Comparison of ENCODE assay signal across 9 cellular contexts in the genomic region with DNA sequence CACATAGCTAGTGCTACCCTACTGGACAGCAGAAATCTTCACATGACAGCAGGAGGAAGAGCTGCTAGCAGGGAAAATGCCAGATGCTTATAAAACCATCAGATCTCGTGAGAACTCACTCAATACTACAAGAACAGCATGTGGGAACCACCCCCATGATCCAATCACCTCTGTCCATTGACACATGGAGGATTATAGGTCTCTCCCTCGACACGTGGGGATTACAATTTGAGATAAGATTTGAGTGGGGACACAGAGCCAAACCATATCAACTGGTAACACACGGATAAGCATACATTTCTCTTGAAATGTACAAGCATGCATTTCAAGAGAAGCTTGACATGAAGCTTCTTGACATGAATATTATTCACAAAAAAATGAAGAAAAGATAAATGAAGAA.
"Had no signal": no experiment of that assay in that cellular context is flagged by ENCODE, and none has a peak within 500 bp of the region (broad histone marks: within the 10 kb centered on the region; RNA-seq: fewer than 3 reads in every experiment).

No MANE protein-coding gene starts in this region.

- H3K9ac ChIP-seq: GM23248 had no signal

- H3K27ac ChIP-seq: GM23248, HL-60 had no signal

- FAIRE-seq: H54, HepG2 had no signal

- ATAC-seq: HepG2 had no signal

- DNase-seq: GM23248, GOT3, H9, HCEC 1CT, HFFc6, KG1 had no signal

- H2AFZ ChIP-seq: GM23248 had no signal

- H3K4me3 ChIP-seq: GM23248 had no signal
